In genomic region chr2:3463914-3464313, GRCh38 we compare ENCODE assay signal across 19 cellular contexts. TPM values are rescaled to one million over a fixed set of nuclear protein-coding genes. Genes with fewer than 3 reads are reported as not detected.
DNase-seq lines count a peak whose midpoint lies in the region; ATAC-seq, FAIRE-seq and TF ChIP-seq lines count a peak whose summit lies in the region.
"Had no signal": no experiment of that assay in that cellular context is flagged by ENCODE, and none has a peak within 500 bp of the region (broad histone marks: within the 10 kb centered on the region; RNA-seq: fewer than 3 reads in every experiment).

No MANE protein-coding gene starts in this region.

- 0 out of 2 replicates have a peak overlapping the region, but pooled peaks have one; percentile 92 for H2BK15ac ChIP-seq in H1 (ENCODE audit: low read length)

- H3K9me3 ChIP-seq in H1 (ENCODE audit: insufficient read depth in 2 of 2, low read depth in 1 of 2, low read length in 1 of 2) (no peaks in the 10 kb centered on the region), osteoblast (ENCODE audit: low read depth, low read length) (no peaks in the 10 kb centered on the region)

- TF ChIP-seq CTCF in H1 (IDR thresholded peaks at IDR 0.05; ENCODE audit: control extremely low read depth in 1 of 3, insufficient read depth in 1 of 3, low read depth in 1 of 3, low read length in 3 of 3) (no peak), osteoblast (IDR thresholded peaks at IDR 0.05; ENCODE audit: extremely low read depth, low read depth, low read length) (no peak)

- no peak overlapping the region for H3K4me3 ChIP-seq in H1 (ENCODE audit: extremely low read depth in 1 of 4, insufficient read depth in 2 of 4, low read depth in 3 of 4, low read length in 4 of 4)
- no peak overlapping the region for H3K4me3 ChIP-seq in osteoblast (ENCODE audit: insufficient read depth, low read length)

- peak overlapping the region; percentile 11 for H3K27ac Mint-ChIP-seq in activated CD4-positive, alpha-beta memory T cell treated with anti-CD3 and anti-CD28 coated beads, Interleukin-2, amount 10 ng/mL, durations not matched to agents 7 days and 5 days
- no peak overlapping the region for H3K27ac Mint-ChIP-seq in activated CD4-positive, alpha-beta memory T cell treated with anti-CD3 and anti-CD28 coated beads for 36 hours
- H3K27ac Mint-ChIP-seq: CD4-positive, CD25-positive, alpha-beta regulatory T cell had no signal

- no peak overlapping the region for H2AFZ ChIP-seq in H1 (ENCODE audit: low read length)
- H2AFZ ChIP-seq in osteoblast (ENCODE audit: low read length), result no peak overlapping the region

- no peak for ATAC-seq in GM18520 (IDR thresholded peaks at IDR 0.05; ENCODE audit: unreplicated experiment)

- H4K20me1 ChIP-seq in H1 (replicated peaks in 1 of 2; ENCODE audit: control insufficient read depth in 1 of 2, insufficient read depth in 2 of 2, low read length in 2 of 2) (no peaks in the 10 kb centered on the region), osteoblast (ENCODE audit: insufficient read depth, low read length) (no peaks in the 10 kb centered on the region)

- no peaks in the 10 kb centered on the region for H3K79me1 ChIP-seq in H1 (ENCODE audit: low read depth, low read length)

- no peak overlapping the region for H3K4me3 Mint-ChIP-seq in activated CD4-positive, alpha-beta memory T cell treated with anti-CD3 and anti-CD28 coated beads, Interleukin-2, amount 10 ng/mL, durations not matched to agents 7 days and 5 days
- H3K4me3 Mint-ChIP-seq in activated CD4-positive, alpha-beta memory T cell treated with anti-CD3 and anti-CD28 coated beads for 36 hours, result no peak overlapping the region
- H3K4me3 Mint-ChIP-seq: CD4-positive, CD25-positive, alpha-beta regulatory T cell had no signal

- peak overlapping the region; percentile 87; the same call in 1 of the 2 replicates for H2BK5ac ChIP-seq in H1 (ENCODE audit: low read depth, low read length)

- no peak overlapping the region for H3K4me2 ChIP-seq in H1 (ENCODE audit: insufficient read depth in 1 of 2, low read depth in 2 of 2, low read length in 2 of 2)
- no peak overlapping the region for H3K4me2 ChIP-seq in osteoblast (ENCODE audit: insufficient read depth, low read length)
- H3K4me2 ChIP-seq: KMS-11 had no signal

- H4K8ac ChIP-seq in H1 (ENCODE audit: extremely low read depth, insufficient read depth, low read length), result no peak overlapping the region

- peaks cover 14% of the 10 kb centered on the region for H3K36me3 Mint-ChIP-seq in activated CD4-positive, alpha-beta memory T cell treated with anti-CD3 and anti-CD28 coated beads, Interleukin-2, amount 10 ng/mL, durations not matched to agents 7 days and 5 days (ENCODE audit: low read depth)
- peaks cover 20% of the 10 kb centered on the region for H3K36me3 Mint-ChIP-seq in activated CD4-positive, alpha-beta memory T cell treated with anti-CD3 and anti-CD28 coated beads for 36 hours

- H3K23ac ChIP-seq in H1 (ENCODE audit: insufficient read length), result no peak overlapping the region

- H2BK120ac ChIP-seq in H1 (replicated peaks; ENCODE audit: low read depth, low read length), result no peak overlapping the region

- H2BK20ac ChIP-seq in H1 (ENCODE audit: low read length), result no peak overlapping the region

- H3K23me2 ChIP-seq in H1 (ENCODE audit: low read depth, low read length), result no peaks in the 10 kb centered on the region

- H3K4me1 ChIP-seq in H1 (replicated peaks in 1 of 4; ENCODE audit: control insufficient read depth in 3 of 4, insufficient read depth in 4 of 4, low read length in 3 of 4) (peaks cover 5 to 10% (median 9%) of the 10 kb centered on the region in 4 experiments), osteoblast (ENCODE audit: insufficient read depth, low read length) (peaks cover 22% of the 10 kb centered on the region)

- H3K9me3 Mint-ChIP-seq in activated CD4-positive, alpha-beta memory T cell treated with anti-CD3 and anti-CD28 coated beads, Interleukin-2, amount 10 ng/mL, durations not matched to agents 7 days and 5 days, result no peaks in the 10 kb centered on the region
- H3K9me3 Mint-ChIP-seq in activated CD4-positive, alpha-beta memory T cell treated with anti-CD3 and anti-CD28 coated beads for 36 hours, result no peaks in the 10 kb centered on the region
- H3K9me3 Mint-ChIP-seq: CD4-positive, CD25-positive, alpha-beta regulatory T cell had no signal

- H3K27me3 ChIP-seq in H1 (replicated peaks in 1 of 4; ENCODE audit: control insufficient read depth in 3 of 4, extremely low read depth in 1 of 4, insufficient read depth in 3 of 4, low read length in 3 of 4) (no peaks in the 10 kb centered on the region), osteoblast (ENCODE audit: insufficient read depth, low read length) (no peaks in the 10 kb centered on the region)

- intact Hi-C loops in activated CD4-positive, alpha-beta memory T cell treated with anti-CD3 and anti-CD28 coated beads for 36 hours (cut with micrococcal nuclease), result no loop called here

- FAIRE-seq in HTR-8/SVneo (lab: Jason Lieb, UNC) (peak; percentile 52), H1 (lab: Jason Lieb, UNC) (no peak)
- FAIRE-seq: GM18507 had no signal

- H3K56ac ChIP-seq in H1 (replicated peaks; ENCODE audit: insufficient read length, low read depth, low read length), result no peak overlapping the region

- H3K4ac ChIP-seq in H1 (replicated peaks; ENCODE audit: insufficient read length, low read depth, low read length), result no peak overlapping the region

- DNase-seq in activated CD4-positive, alpha-beta memory T cell treated with anti-CD3 and anti-CD28 coated beads, Interleukin-2, amount 10 ng/mL, durations not matched to agents 7 days and 5 days, result no peak
- no peak for DNase-seq in activated CD4-positive, alpha-beta memory T cell treated with anti-CD3 and anti-CD28 coated beads for 36 hours
- no peak for DNase-seq in HTR-8/SVneo (ENCODE audit: insufficient read length, low spot score)
- DNase-seq in H1 (ENCODE audit: low read depth in 1 of 2, low spot score in 2 of 2), result no peak
- no peak for DNase-seq in osteoblast (ENCODE audit: insufficient read length, low spot score, missing footprints)
- no peak for DNase-seq in anterior cingulate cortex (lab: John Stamatoyannopoulos, UW)
- no peak for DNase-seq in AML-193 (lab: John Stamatoyannopoulos, UW)
- DNase-seq: Calu3; CD4-positive, CD25-positive, alpha-beta regulatory T cell; MM.1S; NCI-H1105; NCI-H1694 treated with DMSO at 0.1 percent for 48 hours; NCI-H345; NCI-H69; NK-92 treated with Interleukin-12 subunit alpha and Interleukin-12 subunit beta, amount 100 ng/mL, for 24 hours had no signal

- H4K5ac ChIP-seq in H1 (ENCODE audit: insufficient read length, low read depth, low read length), result no peak overlapping the region

- H3K36me3 ChIP-seq in H1 (ENCODE audit: control insufficient read depth in 2 of 4, insufficient read depth in 4 of 4, low read length in 3 of 4) (peaks cover 0 to 7% (median 1%) of the 10 kb centered on the region in 4 experiments; a peak in 3 of 8 replicates), osteoblast (ENCODE audit: insufficient read depth, low read length) (peaks cover 40% of the 10 kb centered on the region)

- no peak overlapping the region for H3K27ac ChIP-seq in H1 (ENCODE audit: low read depth, low read length)
- peak overlapping the region; percentile 40 for H3K27ac ChIP-seq in osteoblast (ENCODE audit: low read depth, low read length)
- H3K27ac ChIP-seq: 22Rv1, KMS-11 had no signal

- 0 out of 2 replicates have a peak overlapping the region, but pooled peaks have one; percentile 60 for H2BK12ac ChIP-seq in H1 (ENCODE audit: low read depth, low read length)

- peaks cover 5% of the 10 kb centered on the region for H3K4me1 Mint-ChIP-seq in activated CD4-positive, alpha-beta memory T cell treated with anti-CD3 and anti-CD28 coated beads, Interleukin-2, amount 10 ng/mL, durations not matched to agents 7 days and 5 days
- H3K4me1 Mint-ChIP-seq in activated CD4-positive, alpha-beta memory T cell treated with anti-CD3 and anti-CD28 coated beads for 36 hours (ENCODE audit: low read depth), result peaks cover 8% of the 10 kb centered on the region

- no peak for TF ChIP-seq POLR2A in H1 (IDR thresholded peaks at IDR 0.05; ENCODE audit: control extremely low read depth in 1 of 2, low read depth in 2 of 2, low read length in 2 of 2)

- CTCF ChIA-PET in activated CD4-positive, alpha-beta memory T cell treated with anti-CD3 and anti-CD28 coated beads, Interleukin-2, amount 10 ng/mL, durations not matched to agents 7 days and 5 days (lab: Charles Lee), result interaction anchor here (1.3 to 1.4 kb wide), 2 partner anchors 10 to 188 kb away, joined by 4 to 7 read pairs; no protein-coding TSS in a partner anchor
- CTCF ChIA-PET in activated CD4-positive, alpha-beta memory T cell treated with anti-CD3 and anti-CD28 coated beads for 36 hours (lab: Charles Lee), result interaction anchor here (1.0 to 4.6 kb wide), 4 partner anchors 12 to 187 kb away, joined by 3 to 32 read pairs (median 9); no protein-coding TSS in a partner anchor
- CTCF ChIA-PET in H1 (lab: Charles Lee; ENCODE audit: partially characterized antibody), result interaction anchor here (0.6 to 12.1 kb wide), 13 partner anchors 11 to 471 kb away, joined by 3 to 152 read pairs (median 4); no protein-coding TSS in a partner anchor

- 94% methylated on average over 13 of the region's 13 CpGs; no CpG with 5 or more reads in 1 of the 2 experiments for WGBS in H1 (ENCODE audit: extremely low coverage in 1 of 2, insufficient coverage in 1 of 2, insufficient read length in 1 of 2, insufficient replicate concordance in 2 of 2, low coverage in 1 of 2, low lambda C conversion rate in 2 of 2, missing lambda C conversion rate in 1 of 2), 2 experiments

- H3K18ac ChIP-seq in H1 (ENCODE audit: extremely low read depth, low read length), result no peak overlapping the region

- 0 out of 2 replicates have a peak overlapping the region, but pooled peaks have one; percentile 68 for H2AK5ac ChIP-seq in H1 (ENCODE audit: low read depth, low read length)

- no peak overlapping the region for H3K14ac ChIP-seq in H1 (ENCODE audit: insufficient read length)

- POLR2A ChIA-PET in activated CD4-positive, alpha-beta memory T cell treated with anti-CD3 and anti-CD28 coated beads, Interleukin-2, amount 10 ng/mL, durations not matched to agents 7 days and 5 days (lab: Charles Lee), result interaction anchor here (1.3 kb wide), 1 partner anchor 54 kb away, joined by 3 read pairs; no protein-coding TSS in a partner anchor
- POLR2A ChIA-PET in activated CD4-positive, alpha-beta memory T cell treated with anti-CD3 and anti-CD28 coated beads for 36 hours (lab: Charles Lee), result no interaction called here
- POLR2A ChIA-PET in H1 (lab: Charles Lee; ENCODE audit: partially characterized antibody), result interaction anchor here (0.8 to 1.8 kb wide), 5 partner anchors 9 to 94 kb away, joined by 3 to 5 read pairs (median 4); partner anchors contain the start of gene RNASEH1

- H4K91ac ChIP-seq in H1 (replicated peaks; ENCODE audit: insufficient read length, low read length), result peak overlapping the region; percentile 49

- TF ChIP-seq RAD21 in H1 (IDR thresholded peaks at IDR 0.05 in 1 of 2, conservative IDR thresholded peaks at IDR 0.05 in 1 of 2; ENCODE audit: low read depth in 2 of 2, low read length in 2 of 2), result no peak

- no peak overlapping the region for H3K9ac ChIP-seq in H1 (replicated peaks in 1 of 4; ENCODE audit: extremely low read depth in 1 of 4, low read depth in 3 of 4, low read length in 3 of 4)
- H3K9ac ChIP-seq: KMS-11 had no signal

- H3K79me2 ChIP-seq in H1 (ENCODE audit: control insufficient read depth in 1 of 2, insufficient read depth in 2 of 2, low read length in 2 of 2), result no peaks in the 10 kb centered on the region
- no peaks in the 10 kb centered on the region for H3K79me2 ChIP-seq in osteoblast (ENCODE audit: insufficient read depth, low read length)

- H3K27me3 Mint-ChIP-seq in activated CD4-positive, alpha-beta memory T cell treated with anti-CD3 and anti-CD28 coated beads, Interleukin-2, amount 10 ng/mL, durations not matched to agents 7 days and 5 days, result no peaks in the 10 kb centered on the region
- no peaks in the 10 kb centered on the region for H3K27me3 Mint-ChIP-seq in activated CD4-positive, alpha-beta memory T cell treated with anti-CD3 and anti-CD28 coated beads for 36 hours
- H3K27me3 Mint-ChIP-seq: CD4-positive, CD25-positive, alpha-beta regulatory T cell had no signal

- no peak for TF ChIP-seq EP300 in H1 (IDR thresholded peaks at IDR 0.05; ENCODE audit: borderline replicate concordance in 1 of 2, low read depth in 2 of 2, low read length in 2 of 2)

RNA-seq across cellular contexts. Expression of gene ADI1, which starts 55.4 kb away (rescaled TPM):
- 10 to 100 TPM; 28.5 to 34.1 TPM for total RNA-seq in activated CD4-positive, alpha-beta memory T cell treated with anti-CD3 and anti-CD28 coated beads, Interleukin-2, amount 10 ng/mL, durations not matched to agents 7 days and 5 days
- total RNA-seq in activated CD4-positive, alpha-beta memory T cell treated with anti-CD3 and anti-CD28 coated beads for 36 hours, result 10 to 100 TPM; 36.0 to 36.4 TPM
- total RNA-seq in H1 (2021; fragmentation: NEBNext Ultra II Directional; extraction: Animal tissue kit (Norgen Biotek cat#: 25700)), result 32.7 and 40.2 TPM in 2 replicates
- 12.2 and 13.7 TPM in 2 replicates for polyA plus RNA-seq in H1 (2011; rRNA removed)
- 19.4 TPM for polyA plus RNA-seq in H1 (2011; cell fraction: cytosol; rRNA removed)
- polyA plus RNA-seq in H1 (2011; cell fraction: nucleus; rRNA removed), result 11.4 TPM
- 20.8 to 26.7 TPM (median 24.0 TPM) in 4 replicates for polyA plus RNA-seq in H1 (2012, experiment 1 of 2)
- polyA plus RNA-seq in H1 (2012, experiment 2 of 2), result 30.1 TPM
- 25.8 TPM for polyA plus RNA-seq in H1 (2013, experiment 1 of 2)
- polyA plus RNA-seq in H1 (2013, experiment 2 of 2), result 25.8 TPM
- 10.3 and 10.4 TPM in 2 replicates for polyA minus RNA-seq in H1 (2011; rRNA and poly(A)+ RNA removed)
- polyA minus RNA-seq in H1 (2011; cell fraction: cytosol; rRNA and poly(A)+ RNA removed), result 8.7 TPM
- polyA minus RNA-seq in H1 (2011; cell fraction: nucleus; rRNA and poly(A)+ RNA removed), result 6.1 TPM
- total RNA-seq in osteoblast, result 51.3 and 55.4 TPM in 2 replicates
